22 cellular contexts compared by ENCODE assay signal in genomic region chr2:42324244-42324643, GRCh38.
"Had no signal": no experiment of that assay in that cellular context is flagged by ENCODE, and none has a peak within 500 bp of the region (broad histone marks: within the 10 kb centered on the region; RNA-seq: fewer than 3 reads in every experiment).

No MANE protein-coding gene starts in this region.

- H3K27ac ChIP-seq: breast epithelium, esophagus muscularis mucosa, foreskin keratinocyte, left ventricle myocardium inferior, right atrium auricular region, tibial nerve had no signal

- DNase-seq: activated CD4-positive, alpha-beta memory T cell treated with anti-CD3 and anti-CD28 coated beads for 36 hours; activated CD4-positive, alpha-beta T cell treated with anti-CD3 and anti-CD28 coated beads, Interleukin-2, amount 10 ng/mL, durations not matched to agents 24 days and 14 days; activated CD4-positive, CD25-positive, alpha-beta regulatory T cell treated with anti-CD3 and anti-CD28 coated beads, Interleukin-2, amount 50 U/mL, for 72 hours; activated gamma-delta T cell treated with Interleukin-2 at 50 U/mL for 16 hours; central memory CD4-positive, alpha-beta T cell; foreskin keratinocyte; left ventricle myocardium inferior; mucosa of descending colon; stimulated activated CD4-positive, alpha-beta T cell treated with anti-CD3 and anti-CD28 coated beads, Interleukin-15, amount 100 ng/mL, for 24 hours; stimulated activated CD4-positive, alpha-beta T cell treated with anti-CD3 and anti-CD28 coated beads, Interleukin-2, amount 100 ng/mL, for 24 hours; stimulated activated naive CD4-positive, alpha-beta T cell treated with Interleukin-2 at 50 U/mL for 16 hours; T1000 had no signal

- H3K27ac Mint-ChIP-seq: activated CD4-positive, alpha-beta memory T cell treated with anti-CD3 and anti-CD28 coated beads for 36 hours; activated CD4-positive, alpha-beta T cell treated with anti-CD3 and anti-CD28 coated beads, Interleukin-2, amount 10 ng/mL, durations not matched to agents 24 days and 14 days; activated T-helper 1 cell treated with anti-CD3 and anti-CD28 coated beads, Interleukin-12 subunit alpha, Interleukin-12 subunit beta, Interleukin-2, Interleukin-4 antibody, amounts not matched to agents 30 ng/mL and 10 ng/mL and 1 ng/mL, durations not matched to agents 14 hours and 24 hours and 36 hours; dendritic cell treated with granulocyte-macrophage colony-stimulating factor and Interleukin-4, amounts not matched to agents 40 ng/mL and 50 ng/mL, for 4 days; T-helper 1 cell treated with Interleukin-12 subunit alpha and Interleukin-12 subunit beta and Interleukin-4 antibody, amounts not matched to agents 30 μg/mL and 1 μg/mL, for 36 hours had no signal

- H3K9me3 Mint-ChIP-seq: activated CD4-positive, alpha-beta memory T cell treated with anti-CD3 and anti-CD28 coated beads for 36 hours; activated CD4-positive, alpha-beta T cell treated with anti-CD3 and anti-CD28 coated beads, Interleukin-2, amount 10 ng/mL, durations not matched to agents 24 days and 14 days; activated naive CD4-positive, alpha-beta T cell treated with anti-CD3 and anti-CD28 coated beads, Interleukin-2, amount 50 U/mL, for 24 hours; activated T-helper 1 cell treated with anti-CD3 and anti-CD28 coated beads, Interleukin-12 subunit alpha, Interleukin-12 subunit beta, Interleukin-2, Interleukin-4 antibody, amounts not matched to agents 30 ng/mL and 10 ng/mL and 1 ng/mL, durations not matched to agents 14 hours and 24 hours and 36 hours; dendritic cell treated with granulocyte-macrophage colony-stimulating factor and Interleukin-4, amounts not matched to agents 40 ng/mL and 50 ng/mL, for 4 days; neural crest cell; T-helper 1 cell treated with Interleukin-12 subunit alpha and Interleukin-12 subunit beta and Interleukin-4 antibody, amounts not matched to agents 30 μg/mL and 1 μg/mL, for 36 hours had no signal

- H3K4me3 Mint-ChIP-seq: activated CD4-positive, alpha-beta memory T cell treated with anti-CD3 and anti-CD28 coated beads for 36 hours; activated CD4-positive, alpha-beta T cell treated with anti-CD3 and anti-CD28 coated beads, Interleukin-2, amount 10 ng/mL, durations not matched to agents 24 days and 14 days; activated naive CD4-positive, alpha-beta T cell treated with anti-CD3 and anti-CD28 coated beads, Interleukin-2, amount 50 U/mL, for 24 hours; activated T-helper 1 cell treated with anti-CD3 and anti-CD28 coated beads, Interleukin-12 subunit alpha, Interleukin-12 subunit beta, Interleukin-2, Interleukin-4 antibody, amounts not matched to agents 30 ng/mL and 10 ng/mL and 1 ng/mL, durations not matched to agents 14 hours and 24 hours and 36 hours; dendritic cell treated with granulocyte-macrophage colony-stimulating factor and Interleukin-4, amounts not matched to agents 40 ng/mL and 50 ng/mL, for 4 days; neural crest cell; T-helper 1 cell treated with Interleukin-12 subunit alpha and Interleukin-12 subunit beta and Interleukin-4 antibody, amounts not matched to agents 30 μg/mL and 1 μg/mL, for 36 hours had no signal

- H3K36me3 ChIP-seq: breast epithelium had no signal

- H3K9me3 ChIP-seq: breast epithelium, esophagus muscularis mucosa, left ventricle myocardium inferior, mucosa of descending colon, right atrium auricular region, tibial nerve had no signal

- ATAC-seq: foreskin keratinocyte, mucosa of descending colon had no signal

- H3K27me3 ChIP-seq: breast epithelium, esophagus muscularis mucosa, foreskin keratinocyte, right atrium auricular region, tibial nerve had no signal

- H3K27me3 Mint-ChIP-seq: activated CD4-positive, alpha-beta memory T cell treated with anti-CD3 and anti-CD28 coated beads for 36 hours; activated CD4-positive, alpha-beta T cell treated with anti-CD3 and anti-CD28 coated beads, Interleukin-2, amount 10 ng/mL, durations not matched to agents 24 days and 14 days; activated naive CD4-positive, alpha-beta T cell treated with anti-CD3 and anti-CD28 coated beads, Interleukin-2, amount 50 U/mL, for 24 hours; dendritic cell treated with granulocyte-macrophage colony-stimulating factor and Interleukin-4, amounts not matched to agents 40 ng/mL and 50 ng/mL, for 4 days had no signal

- H3K4me3 ChIP-seq: breast epithelium, esophagus muscularis mucosa, left ventricle myocardium inferior, lung, mucosa of descending colon, right atrium auricular region, tibial nerve had no signal

- H3K4me1 Mint-ChIP-seq: neural crest cell had no signal

- H3K4me1 ChIP-seq: breast epithelium, esophagus muscularis mucosa, foreskin keratinocyte, left ventricle myocardium inferior, right atrium auricular region, tibial nerve had no signal
